In genomic region chr7:34087892-34088891, GRCh38 we compare ENCODE assay signal across 9 cellular contexts.
DNase-seq lines count a peak whose midpoint lies in the region; ATAC-seq and TF ChIP-seq lines count a peak whose summit lies in the region.
"Had no signal": no experiment of that assay in that cellular context is flagged by ENCODE, and none has a peak within 500 bp of the region (broad histone marks: within the 10 kb centered on the region; RNA-seq: fewer than 3 reads in every experiment).

No MANE protein-coding gene starts in this region.

- ATAC-seq in HG02973 (IDR thresholded peaks at IDR 0.05; ENCODE audit: unreplicated experiment) (no peak), HG03442 (IDR thresholded peaks at IDR 0.05; ENCODE audit: unreplicated experiment) (no peak), GM21723 (IDR thresholded peaks at IDR 0.05; ENCODE audit: unreplicated experiment) (no peak)
- ATAC-seq: K562 had no signal

- H3K36me3 Mint-ChIP-seq in Caco-2 (ENCODE audit: insufficient read depth, unreplicated experiment), result no peaks in the 10 kb centered on the region

- peak; percentile 39 to 43 for DNase-seq in Caco-2
- DNase-seq in GM23248, result peak; percentile 61
- peak; percentile 40 to 68 for DNase-seq in SJCRH30
- DNase-seq in hepatocyte (ENCODE audit: low spot score), result peak; percentile 58
- no peak for DNase-seq in cerebellar nuclear complex (lab: John Stamatoyannopoulos, UW)

- CTCF ChIA-PET in Caco-2 (lab: Charles Lee), result interaction anchor here (1.0 to 2.3 kb wide), 3 partner anchors 20 to 665 kb away, joined by 3 to 16 read pairs (median 5); no protein-coding TSS in a partner anchor

- no peaks in the 10 kb centered on the region for H4K20me1 ChIP-seq in GM23248 (ENCODE audit: insufficient read depth)
- no peaks in the 10 kb centered on the region for H4K20me1 ChIP-seq in hepatocyte (ENCODE audit: insufficient read depth, poor library complexity, severe bottlenecking)

- H3K36me3 ChIP-seq in Caco-2 (ENCODE audit: control insufficient read depth, insufficient read depth, low read length) (no peaks in the 10 kb centered on the region), GM23248 (ENCODE audit: low read depth) (peaks cover 41% of the 10 kb centered on the region), SJCRH30 (no peaks in the 10 kb centered on the region), hepatocyte (replicated peaks; ENCODE audit: insufficient read depth, low read depth) (no peaks in the 10 kb centered on the region)

- H3K79me2 ChIP-seq in GM23248 (ENCODE audit: insufficient read depth) (0 out of 2 replicates have a peak, but pooled peaks cover 13% of the 10 kb centered on the region), hepatocyte (no peaks in the 10 kb centered on the region)

- H3K9me2 ChIP-seq in GM23248 (ENCODE audit: insufficient read depth), result no peaks in the 10 kb centered on the region
- no peaks in the 10 kb centered on the region for H3K9me2 ChIP-seq in hepatocyte (replicated peaks; ENCODE audit: insufficient read depth)

- H3K4me1 ChIP-seq in Caco-2 (no peaks in the 10 kb centered on the region), GM23248 (ENCODE audit: insufficient read depth) (peaks cover 4% of the 10 kb centered on the region; the same call in 1 of the 2 replicates), SJCRH30 (no peaks in the 10 kb centered on the region), hepatocyte (ENCODE audit: insufficient read depth) (no peaks in the 10 kb centered on the region)

- BruUV-seq in Caco-2 (replicated peaks; lab: Mats Ljungman, UMichigan), result no TSS peak

- H3K4me2 ChIP-seq in GM23248 (ENCODE audit: unreplicated experiment), result no peak overlapping the region
- no peak overlapping the region for H3K4me2 ChIP-seq in hepatocyte

- no peak overlapping the region for H3K27ac Mint-ChIP-seq in Caco-2 (ENCODE audit: unreplicated experiment)

- in situ Hi-C loops in GM23248 (cut with MboI), result no loop called here

- no peaks in the 10 kb centered on the region for H3K9me3 ChIP-seq in Caco-2
- H3K9me3 ChIP-seq in GM23248 (ENCODE audit: low read depth), result no peaks in the 10 kb centered on the region
- H3K9me3 ChIP-seq in SJCRH30 (replicated peaks), result no peaks in the 10 kb centered on the region
- H3K9me3 ChIP-seq in hepatocyte (ENCODE audit: low read depth), result no peaks in the 10 kb centered on the region

- H3K4me3 Mint-ChIP-seq in Caco-2 (ENCODE audit: unreplicated experiment), result no peak overlapping the region

- H3F3A ChIP-seq in GM23248 (ENCODE audit: insufficient read depth), result peaks cover 30% of the 10 kb centered on the region

- intact Hi-C loops in Caco-2 (cut with micrococcal nuclease; ENCODE audit: unreplicated experiment), result no loop called here

- no peak overlapping the region for H3K27ac ChIP-seq in GM23248
- H3K27ac ChIP-seq in SJCRH30, result no peak overlapping the region
- no peak overlapping the region for H3K27ac ChIP-seq in hepatocyte

- no peak overlapping the region for H3K9ac ChIP-seq in GM23248

- peak; percentile 46 to 54 for TF ChIP-seq CTCF in Caco-2 (IDR thresholded peaks at IDR 0.05; ENCODE audit: insufficient read depth in 1 of 2, low read depth in 1 of 2, low read length in 1 of 2, severe bottlenecking in 1 of 2, unreplicated experiment in 1 of 2)
- peak; percentile 59 for TF ChIP-seq CTCF in hepatocyte (IDR thresholded peaks at IDR 0.05; ENCODE audit: poor library complexity)

- H2AFZ ChIP-seq in GM23248 (no peak overlapping the region), hepatocyte (no peak overlapping the region)

- POLR2A ChIA-PET in Caco-2 (lab: Charles Lee), result no interaction called here

- WGBS in GM23248 (ENCODE audit: low coverage in 1 of 2, low lambda C conversion rate in 2 of 2, missing lambda C conversion rate in 2 of 2), 2 experiments, result 98% methylated on average over 10 of the region's 10 CpGs
- WGBS in hepatocyte (ENCODE audit: low lambda C conversion rate, missing lambda C conversion rate), result 88% methylated on average over 10 of the region's 10 CpGs

- H3K27me3 ChIP-seq in Caco-2 (replicated peaks; ENCODE audit: control insufficient read depth, insufficient read depth, low read length), result no peaks in the 10 kb centered on the region
- H3K27me3 ChIP-seq in GM23248 (replicated peaks; ENCODE audit: insufficient read depth), result no peaks in the 10 kb centered on the region
- no peaks in the 10 kb centered on the region for H3K27me3 ChIP-seq in SJCRH30
- no peaks in the 10 kb centered on the region for H3K27me3 ChIP-seq in hepatocyte

- peaks cover 2% of the 10 kb centered on the region for H3K27me3 Mint-ChIP-seq in Caco-2 (ENCODE audit: insufficient read depth, unreplicated experiment)

- peaks cover 8% of the 10 kb centered on the region for H3K9me3 Mint-ChIP-seq in Caco-2 (ENCODE audit: unreplicated experiment)

- H3K4me3 ChIP-seq in Caco-2 (ENCODE audit: low read depth, low read length) (no peak overlapping the region), GM23248 (no peak overlapping the region), SJCRH30 (no peak overlapping the region), hepatocyte (no peak overlapping the region)
- H3K4me3 ChIP-seq: K562 had no signal

- no peaks in the 10 kb centered on the region for H3K4me1 Mint-ChIP-seq in Caco-2 (ENCODE audit: low read depth, unreplicated experiment)

Comparison
In these comparisons a context has a peak if more than half of its experiments do, and no peak if none do; other contexts are left out.
1. DNase-seq: peak in Caco-2 (2 of 2), GM23248 (single experiment), SJCRH30 (2 of 2) and hepatocyte (single experiment); none in cerebellar nuclear complex (0 of 2).